8 cellular contexts compared by ENCODE assay signal in genomic region chr17:64073771-64074703, GRCh38. TPM values are rescaled to one million over a fixed set of nuclear protein-coding genes. Genes with fewer than 3 reads are reported as not detected.
DNase-seq lines count a peak whose midpoint lies in the region; ATAC-seq and TF ChIP-seq lines count a peak whose summit lies in the region.

No MANE protein-coding gene starts in this region.

- TF ChIP-seq CTCF in brain microvascular endothelial cell (IDR thresholded peaks at IDR 0.05; ENCODE audit: low read depth, low read length, missing control alignments) = no peak

- H3K4me3 ChIP-seq in brain microvascular endothelial cell (ENCODE audit: low read depth, low read length) = no peak overlapping the region

- peaks cover 75% of the 10 kb centered on the region for H3K36me3 Mint-ChIP-seq in activated T-helper 1 cell treated with anti-CD3 and anti-CD28 coated beads, Interleukin-12 subunit alpha, Interleukin-12 subunit beta, Interleukin-2, Interleukin-4 antibody, amounts not matched to agents 30 ng/mL and 10 ng/mL and 1 ng/mL, durations not matched to agents 14 hours and 24 hours and 36 hours (ENCODE audit: low read depth)
- H3K36me3 Mint-ChIP-seq in stimulated activated effector memory CD8-positive, alpha-beta T cell treated with anti-CD3 and anti-CD28 coated beads, Interleukin-12 subunit alpha, Interleukin-12 subunit beta, amount 100 ng/mL, for 72 hours = peaks cover 100% of the 10 kb centered on the region

- no peak overlapping the region for H3K4me3 Mint-ChIP-seq in activated T-helper 1 cell treated with anti-CD3 and anti-CD28 coated beads, Interleukin-12 subunit alpha, Interleukin-12 subunit beta, Interleukin-2, Interleukin-4 antibody, amounts not matched to agents 30 ng/mL and 10 ng/mL and 1 ng/mL, durations not matched to agents 14 hours and 24 hours and 36 hours
- no peak overlapping the region for H3K4me3 Mint-ChIP-seq in stimulated activated effector memory CD8-positive, alpha-beta T cell treated with anti-CD3 and anti-CD28 coated beads, Interleukin-12 subunit alpha, Interleukin-12 subunit beta, amount 100 ng/mL, for 72 hours

- no peaks in the 10 kb centered on the region for H3K27me3 ChIP-seq in brain microvascular endothelial cell (replicated peaks)

- ATAC-seq in GM21447 (IDR thresholded peaks at IDR 0.05; ENCODE audit: unreplicated experiment) = peak; percentile 79
- ATAC-seq in stimulated activated effector memory CD8-positive, alpha-beta T cell treated with anti-CD3 and anti-CD28 coated beads, Interleukin-12 subunit alpha, Interleukin-12 subunit beta, amount 100 ng/mL, for 72 hours = no peak

- H3K27ac ChIP-seq in brain microvascular endothelial cell = no peak overlapping the region

- H3K4me1 Mint-ChIP-seq in activated T-helper 1 cell treated with anti-CD3 and anti-CD28 coated beads, Interleukin-12 subunit alpha, Interleukin-12 subunit beta, Interleukin-2, Interleukin-4 antibody, amounts not matched to agents 30 ng/mL and 10 ng/mL and 1 ng/mL, durations not matched to agents 14 hours and 24 hours and 36 hours (ENCODE audit: low read depth) = peaks cover 22% of the 10 kb centered on the region
- H3K4me1 Mint-ChIP-seq in stimulated activated effector memory CD8-positive, alpha-beta T cell treated with anti-CD3 and anti-CD28 coated beads, Interleukin-12 subunit alpha, Interleukin-12 subunit beta, amount 100 ng/mL, for 72 hours = peaks cover 14% of the 10 kb centered on the region

- intact Hi-C loops in activated T-helper 1 cell treated with anti-CD3 and anti-CD28 coated beads, Interleukin-12 subunit alpha, Interleukin-12 subunit beta, Interleukin-2, Interleukin-4 antibody, amounts not matched to agents 30 ng/mL and 10 ng/mL and 1 ng/mL, durations not matched to agents 14 hours and 24 hours and 36 hours (cut with micrococcal nuclease) = no loop called here

- H3K27ac Mint-ChIP-seq in activated T-helper 1 cell treated with anti-CD3 and anti-CD28 coated beads, Interleukin-12 subunit alpha, Interleukin-12 subunit beta, Interleukin-2, Interleukin-4 antibody, amounts not matched to agents 30 ng/mL and 10 ng/mL and 1 ng/mL, durations not matched to agents 14 hours and 24 hours and 36 hours = peak overlapping the region; percentile 31
- peak overlapping the region; percentile 76 for H3K27ac Mint-ChIP-seq in stimulated activated effector memory CD8-positive, alpha-beta T cell treated with anti-CD3 and anti-CD28 coated beads, Interleukin-12 subunit alpha, Interleukin-12 subunit beta, amount 100 ng/mL, for 72 hours

- peaks cover 13% of the 10 kb centered on the region for H3K9me3 Mint-ChIP-seq in activated T-helper 1 cell treated with anti-CD3 and anti-CD28 coated beads, Interleukin-12 subunit alpha, Interleukin-12 subunit beta, Interleukin-2, Interleukin-4 antibody, amounts not matched to agents 30 ng/mL and 10 ng/mL and 1 ng/mL, durations not matched to agents 14 hours and 24 hours and 36 hours
- peaks cover 2% of the 10 kb centered on the region for H3K9me3 Mint-ChIP-seq in stimulated activated effector memory CD8-positive, alpha-beta T cell treated with anti-CD3 and anti-CD28 coated beads, Interleukin-12 subunit alpha, Interleukin-12 subunit beta, amount 100 ng/mL, for 72 hours

- no peaks in the 10 kb centered on the region for H3K27me3 Mint-ChIP-seq in activated T-helper 1 cell treated with anti-CD3 and anti-CD28 coated beads, Interleukin-12 subunit alpha, Interleukin-12 subunit beta, Interleukin-2, Interleukin-4 antibody, amounts not matched to agents 30 ng/mL and 10 ng/mL and 1 ng/mL, durations not matched to agents 14 hours and 24 hours and 36 hours (ENCODE audit: insufficient read depth)

- DNase-seq in GDM1 (lab: John Stamatoyannopoulos, UW) (peak; percentile 7), KBM-7 (peak; percentile 66), brain microvascular endothelial cell (no peak), inferior parietal cortex (ENCODE audit: extremely low spot score) (no peak), ureter (ENCODE audit: low spot score) (no peak)
- DNase-seq in activated T-helper 1 cell treated with anti-CD3 and anti-CD28 coated beads, Interleukin-12 subunit alpha, Interleukin-12 subunit beta, Interleukin-2, Interleukin-4 antibody, amounts not matched to agents 30 ng/mL and 10 ng/mL and 1 ng/mL, durations not matched to agents 14 hours and 24 hours and 36 hours (ENCODE audit: low spot score) = no peak
- no peak for DNase-seq in stimulated activated effector memory CD8-positive, alpha-beta T cell treated with anti-CD3 and anti-CD28 coated beads, Interleukin-12 subunit alpha, Interleukin-12 subunit beta, amount 100 ng/mL, for 72 hours (ENCODE audit: low spot score in 2 of 2)

- in situ Hi-C loops in KBM-7 (cut with MboI; ENCODE audit: low pct_unique_long_range_greater_than_20kb, low sequenced_read_pairs) = no loop called here
- in situ Hi-C loops in brain microvascular endothelial cell (cut with HindIII; ENCODE audit: low pct_ligation_motif_present, low sequenced_read_pairs) = no loop called here

- H3K36me3 ChIP-seq in brain microvascular endothelial cell (replicated peaks) = peaks cover 14% of the 10 kb centered on the region

RNA-seq across cellular contexts. Expression of gene ICAM2, which starts 53.6 kb away (rescaled TPM):
- total RNA-seq in activated T-helper 1 cell treated with anti-CD3 and anti-CD28 coated beads, Interleukin-12 subunit alpha, Interleukin-12 subunit beta, Interleukin-2, Interleukin-4 antibody, amounts not matched to agents 30 ng/mL and 10 ng/mL and 1 ng/mL, durations not matched to agents 14 hours and 24 hours and 36 hours = 58.3 and 62.1 TPM in 2 replicates
- 39.0 TPM for total RNA-seq in ureter

RNA-seq across cellular contexts. Expression of gene ERN1, which starts 55.9 kb away (rescaled TPM):
- 90.0 and 91.6 TPM in 2 replicates for total RNA-seq in activated T-helper 1 cell treated with anti-CD3 and anti-CD28 coated beads, Interleukin-12 subunit alpha, Interleukin-12 subunit beta, Interleukin-2, Interleukin-4 antibody, amounts not matched to agents 30 ng/mL and 10 ng/mL and 1 ng/mL, durations not matched to agents 14 hours and 24 hours and 36 hours
- total RNA-seq in ureter = 49.2 TPM

Comparison
In these comparisons a context has a peak if more than half of its experiments do, and no peak if none do; other contexts are left out.
1. DNase-seq: peak in GDM1 (single experiment) and KBM-7 (single experiment); none in activated T-helper 1 cell treated with anti-CD3 and anti-CD28 coated beads, Interleukin-12 subunit alpha, Interleukin-12 subunit beta, Interleukin-2, Interleukin-4 antibody, amounts not matched to agents 30 ng/mL and 10 ng/mL and 1 ng/mL, durations not matched to agents 14 hours and 24 hours and 36 hours (single experiment), stimulated activated effector memory CD8-positive, alpha-beta T cell treated with anti-CD3 and anti-CD28 coated beads, Interleukin-12 subunit alpha, Interleukin-12 subunit beta, amount 100 ng/mL, for 72 hours (0 of 2), brain microvascular endothelial cell (single experiment), inferior parietal cortex (single experiment) and ureter (single experiment).